Comparison of ENCODE assay signal across 1 cellular context in the genomic region with DNA sequence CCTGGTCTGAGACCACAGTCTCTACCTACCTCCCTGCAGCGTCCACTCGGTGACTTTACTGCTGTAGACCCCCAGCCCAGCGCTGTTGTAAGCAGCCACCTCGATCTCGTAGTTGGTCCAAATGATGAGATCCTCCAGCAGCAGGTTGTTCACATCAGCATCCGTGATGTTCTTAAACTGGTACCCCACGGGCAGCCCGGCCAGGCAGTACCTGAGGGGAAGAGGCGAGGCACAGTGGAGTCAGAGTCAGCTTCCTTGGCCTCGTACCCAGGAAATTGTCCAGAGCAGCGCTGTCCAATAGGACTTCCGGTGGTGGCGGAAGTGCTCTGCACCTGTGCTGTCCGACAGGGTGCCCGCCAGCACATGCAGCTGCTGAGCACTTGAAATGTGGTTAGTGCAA.
TF ChIP-seq lines count a peak whose summit lies in the region.

No MANE protein-coding gene starts in this region.

TF ChIP-seq in HepG2, 621 proteins besides CTCF, POLR2A, EP300 and RAD21:
- TF ChIP-seq PHF8 (CRISPR knock-in tag; IDR thresholded peaks at IDR 0.05) (no peak), CENPX (CRISPR knock-in tag; IDR thresholded peaks at IDR 0.05) (no peak), GPBP1L1 (CRISPR knock-in tag; IDR thresholded peaks at IDR 0.05) (no peak), CC2D1A (CRISPR knock-in tag; IDR thresholded peaks at IDR 0.05) (no peak)
- TF ChIP-seq, protein P1, sequence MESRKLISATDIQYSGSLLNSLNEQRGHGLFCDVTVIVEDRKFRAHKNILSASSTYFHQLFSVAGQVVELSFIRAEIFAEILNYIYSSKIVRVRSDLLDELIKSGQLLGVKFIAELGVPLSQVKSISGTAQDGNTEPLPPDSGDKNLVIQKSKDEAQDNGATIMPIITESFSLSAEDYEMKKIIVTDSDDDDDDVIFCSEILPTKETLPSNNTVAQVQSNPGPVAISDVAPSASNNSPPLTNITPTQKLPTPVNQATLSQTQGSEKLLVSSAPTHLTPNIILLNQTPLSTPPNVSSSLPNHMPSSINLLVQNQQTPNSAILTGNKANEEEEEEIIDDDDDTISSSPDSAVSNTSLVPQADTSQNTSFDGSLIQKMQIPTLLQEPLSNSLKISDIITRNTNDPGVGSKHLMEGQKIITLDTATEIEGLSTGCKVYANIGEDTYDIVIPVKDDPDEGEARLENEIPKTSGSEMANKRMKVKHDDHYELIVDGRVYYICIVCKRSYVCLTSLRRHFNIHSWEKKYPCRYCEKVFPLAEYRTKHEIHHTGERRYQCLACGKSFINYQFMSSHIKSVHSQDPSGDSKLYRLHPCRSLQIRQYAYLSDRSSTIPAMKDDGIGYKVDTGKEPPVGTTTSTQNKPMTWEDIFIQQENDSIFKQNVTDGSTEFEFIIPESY (CRISPR knock-in tag; IDR thresholded peaks at IDR 0.05), result peak; percentile 86
